ENCODE assay signal across 9 cellular contexts in genomic region chr11:71489311-71490043, GRCh38. TPM values are rescaled to one million over a fixed set of nuclear protein-coding genes. Genes with fewer than 3 reads are reported as not detected.
DNase-seq lines count a peak whose midpoint lies in the region; ATAC-seq and TF ChIP-seq lines count a peak whose summit lies in the region.
"Had no signal": no experiment of that assay in that cellular context is flagged by ENCODE, and none has a peak within 500 bp of the region (broad histone marks: within the 10 kb centered on the region; RNA-seq: fewer than 3 reads in every experiment).

No MANE protein-coding gene starts in this region.

- H3K4me1 Mint-ChIP-seq in stimulated activated naive B cell treated with anti-CD40 and anti-IgM and Interleukin-4, amounts not matched to agents 10 μg/mL and 1 μg/mL and 100 μg/mL, for 72 hours, result peaks cover 17 to 18% of the 10 kb centered on the region in 2 donors

- peaks cover 0 to 14% (median 10%) of the 10 kb centered on the region in 4 donors for H3K4me1 ChIP-seq in upper lobe of left lung

- TF ChIP-seq CTCF in upper lobe of left lung (IDR thresholded peaks at IDR 0.05), result no peak

- H3K27me3 ChIP-seq in upper lobe of left lung, result no peaks in the 10 kb centered on the region
- H3K27me3 ChIP-seq: MG63 had no signal

- peak; percentile 79 to 97 for ATAC-seq in stimulated activated naive B cell treated with anti-CD40 and anti-IgM and Interleukin-4, amounts not matched to agents 10 μg/mL and 1 μg/mL and 100 μg/mL, for 72 hours (replicated peaks)
- ATAC-seq in upper lobe of left lung (ENCODE audit: low FRiP score in 2 of 2), result no peak

- no peak overlapping the region for H3K4me3 ChIP-seq in upper lobe of left lung
- H3K4me3 ChIP-seq: MG63 had no signal

- H3K27me3 Mint-ChIP-seq in stimulated activated naive B cell treated with anti-CD40 and anti-IgM and Interleukin-4, amounts not matched to agents 10 μg/mL and 1 μg/mL and 100 μg/mL, for 72 hours, result no peaks in the 10 kb centered on the region

- H3K36me3 Mint-ChIP-seq in stimulated activated naive B cell treated with anti-CD40 and anti-IgM and Interleukin-4, amounts not matched to agents 10 μg/mL and 1 μg/mL and 100 μg/mL, for 72 hours, result peaks cover 66 to 85% of the 10 kb centered on the region in 2 donors

- no peak for TF ChIP-seq POLR2A in upper lobe of left lung (IDR thresholded peaks at IDR 0.05)

- H3K9me3 ChIP-seq in upper lobe of left lung, result no peaks in the 10 kb centered on the region
- H3K9me3 ChIP-seq: MG63 had no signal

- no peak overlapping the region for H3K4me3 Mint-ChIP-seq in stimulated activated naive B cell treated with anti-CD40 and anti-IgM and Interleukin-4, amounts not matched to agents 10 μg/mL and 1 μg/mL and 100 μg/mL, for 72 hours

- WGBS in upper lobe of left lung, 2 donors, result 64 to 78% methylated on average over 12 to 15 of the region's 15 CpGs

- H3K27ac ChIP-seq in upper lobe of left lung, result peak overlapping the region in 1 of 4 donors; percentile 1

- no peaks in the 10 kb centered on the region for H3K9me3 Mint-ChIP-seq in stimulated activated naive B cell treated with anti-CD40 and anti-IgM and Interleukin-4, amounts not matched to agents 10 μg/mL and 1 μg/mL and 100 μg/mL, for 72 hours

- peak; percentile 83 for DNase-seq in activated effector memory CD4-positive, alpha-beta T cell treated with anti-CD3 and anti-CD28 coated beads, Interleukin-2, amount 50 U/mL, for 16 hours
- no peak for DNase-seq in activated effector memory CD4-positive, alpha-beta T cell treated with Interleukin-2 at 50 U/mL for 16 hours
- peak; percentile 18 for DNase-seq in activated CD8-positive, alpha-beta memory T cell treated with anti-CD3 and anti-CD28 coated beads, Interleukin-2, amount 50 U/mL, for 24 hours (ENCODE audit: extremely low read depth)
- DNase-seq in iris pigment epithelial cell (ENCODE audit: low read depth), result peak; percentile 89
- peak; percentile 49 for DNase-seq in stimulated activated naive B cell treated with anti-CD40 and anti-IgM and Interleukin-4, amounts not matched to agents 10 μg/mL and 1 μg/mL and 100 μg/mL, for 72 hours
- no peak for DNase-seq in NCI-H526 (lab: John Stamatoyannopoulos, UW)
- no peak for DNase-seq in upper lobe of left lung
- no peak for DNase-seq in cortex of kidney (lab: John Stamatoyannopoulos, UW)
- DNase-seq: MG63 had no signal

- TF ChIP-seq EP300 in upper lobe of left lung (IDR thresholded peaks at IDR 0.05), result no peak

- peaks cover 11 to 76% (median 59%) of the 10 kb centered on the region in 4 donors for H3K36me3 ChIP-seq in upper lobe of left lung
- H3K36me3 ChIP-seq: MG63 had no signal

- peak overlapping the region; percentile 86 for H3K27ac Mint-ChIP-seq in stimulated activated naive B cell treated with anti-CD40 and anti-IgM and Interleukin-4, amounts not matched to agents 10 μg/mL and 1 μg/mL and 100 μg/mL, for 72 hours

RNA-seq across cellular contexts. Expression of gene NADSYN1, which starts 36.5 kb away (rescaled TPM):
- total RNA-seq in upper lobe of left lung, result 100 to 1,000 TPM in 2 of 6 donors, 10 to 100 TPM in 4; 46.8 to 248 (median 79.5) TPM

RNA-seq across cellular contexts. Expression of gene KRTAP5-7, which starts 37.6 kb away (rescaled TPM):
- total RNA-seq in upper lobe of left lung, result under 1 TPM in 2 of 6 donors, not detected in 4; 0.20 to 0.98 TPM

RNA-seq across cellular contexts. Expression of gene DHCR7, which starts 41.3 kb away (rescaled TPM):
- 10 to 100 TPM in 5 of 6 donors, 1 to 10 TPM in 1; 5.2 to 96.1 (median 66.4) TPM for total RNA-seq in upper lobe of left lung

RNA-seq across cellular contexts. Expression of gene KRTAP5-8, which starts 48.3 kb away (rescaled TPM):
- total RNA-seq in upper lobe of left lung, result 1 to 10 TPM in 1 of 6 donors, under 1 TPM in 3, not detected in 2; 0.23 to 7.3 (median 0.71) TPM

RNA-seq across cellular contexts. Expression of gene KRTAP5-9, which starts 58.7 kb away (rescaled TPM):
- under 1 TPM in 2 of 6 donors, not detected in 4; 0.24 to 0.26 TPM for total RNA-seq in upper lobe of left lung

Comparison
In these comparisons a context has a peak if more than half of its experiments do, and no peak if none do; other contexts are left out.
1. DNase-seq: peak in activated effector memory CD4-positive, alpha-beta T cell treated with anti-CD3 and anti-CD28 coated beads, Interleukin-2, amount 50 U/mL, for 16 hours (single experiment), activated CD8-positive, alpha-beta memory T cell treated with anti-CD3 and anti-CD28 coated beads, Interleukin-2, amount 50 U/mL, for 24 hours (single experiment), iris pigment epithelial cell (single experiment) and stimulated activated naive B cell treated with anti-CD40 and anti-IgM and Interleukin-4, amounts not matched to agents 10 μg/mL and 1 μg/mL and 100 μg/mL, for 72 hours (single experiment); none in activated effector memory CD4-positive, alpha-beta T cell treated with Interleukin-2 at 50 U/mL for 16 hours (single experiment), NCI-H526 (0 of 2), upper lobe of left lung (0 of 2) and cortex of kidney (single experiment).
2. ATAC-seq: peak in stimulated activated naive B cell treated with anti-CD40 and anti-IgM and Interleukin-4, amounts not matched to agents 10 μg/mL and 1 μg/mL and 100 μg/mL, for 72 hours (2 of 2); none in upper lobe of left lung (0 of 2).